14 cellular contexts compared by ENCODE assay signal in genomic region chr1:89873757-89874156, GRCh38. TPM values are rescaled to one million over a fixed set of nuclear protein-coding genes. Genes with fewer than 3 reads are reported as not detected.
DNase-seq lines count a peak whose midpoint lies in the region; ATAC-seq, FAIRE-seq and TF ChIP-seq lines count a peak whose summit lies in the region.
"Had no signal": no experiment of that assay in that cellular context is flagged by ENCODE, and none has a peak within 500 bp of the region (broad histone marks: within the 10 kb centered on the region; RNA-seq: fewer than 3 reads in every experiment).

No MANE protein-coding gene starts in this region.

- H3K9me1 ChIP-seq in K562 (ENCODE audit: control insufficient read depth, insufficient read depth, low read length): no peaks in the 10 kb centered on the region

- TF ChIP-seq CTCF in K562 (IDR thresholded peaks at IDR 0.05 in 2 of 3, conservative IDR thresholded peaks at IDR 0.05 in 1 of 3; ENCODE audit: insufficient read depth in 2 of 3, low read depth in 1 of 3, low read length in 3 of 3): no peak
- TF ChIP-seq CTCF in PC-3 (conservative IDR thresholded peaks at IDR 0.05; ENCODE audit: low read depth, low read length): no peak
- no peak for TF ChIP-seq CTCF in GM13977 (IDR thresholded peaks at IDR 0.05; ENCODE audit: extremely low read depth, insufficient read depth, missing control alignments)

- H2AFZ ChIP-seq in K562 (ENCODE audit: low read depth, low read length) (no peak overlapping the region), PC-3 (ENCODE audit: low read length) (no peak overlapping the region)

- H3K27ac ChIP-seq in K562 (ENCODE audit: extremely low read depth, low read depth, low read length) (peak overlapping the region; percentile 2; the same call in 1 of the 3 replicates), PC-3 (ENCODE audit: low read length) (no peak overlapping the region)
- H3K27ac ChIP-seq: cardiac muscle cell had no signal

- no peaks in the 10 kb centered on the region for H3F3A ChIP-seq in PC-3 (ENCODE audit: low read length, unreplicated experiment)

- in situ Hi-C loops in K562 (cut with MboI) (no loop called here), GM13977 (cut with MboI; ENCODE audit: low pct_unique_long_range_greater_than_20kb, low sequenced_read_pairs, unreplicated experiment) (no loop called here)

- BruUV-seq in K562 (replicated peaks; lab: Mats Ljungman, UMichigan) (no TSS peak), PC-3 (replicated peaks; lab: Mats Ljungman, UMichigan) (no TSS peak)

- 13% methylated on average over 3 of the region's 3 CpGs for WGBS in K562 (ENCODE audit: insufficient coverage, low coverage, missing lambda C conversion rate)

- no peaks in the 10 kb centered on the region for H3K9me2 ChIP-seq in PC-3 (replicated peaks; ENCODE audit: low read length)

- TF ChIP-seq RAD21 in K562 (CRISPR knock-in tag; conservative IDR thresholded peaks at IDR 0.05 in 1 of 2, IDR thresholded peaks at IDR 0.05 in 1 of 2): no peak

- no peaks in the 10 kb centered on the region for H4K20me1 ChIP-seq in K562 (replicated peaks; ENCODE audit: control insufficient read depth, insufficient read depth, low read length)
- H4K20me1 ChIP-seq in PC-3 (ENCODE audit: low read length): no peaks in the 10 kb centered on the region

- H3K9ac ChIP-seq in K562 (ENCODE audit: insufficient read depth in 1 of 2, low read depth in 2 of 2, low read length in 2 of 2) (no peak overlapping the region), PC-3 (ENCODE audit: low read length) (no peak overlapping the region)

- CTCF ChIA-PET in K562 (lab: Yijun Ruan, JAX; ENCODE audit: low intra/inter-chr PET ratio): no interaction called here
- CTCF ChIA-PET in PC-3 (lab: Charles Lee): no interaction called here

- TF ChIP-seq POLR2A in K562 (conservative IDR thresholded peaks at IDR 0.05): no peak

- H3K79me2 ChIP-seq in K562 (ENCODE audit: control insufficient read depth, insufficient read depth, low read length): peaks cover 71% of the 10 kb centered on the region
- peaks cover 10% of the 10 kb centered on the region; the same call in 1 of the 2 replicates for H3K79me2 ChIP-seq in PC-3 (ENCODE audit: low read length)

- intact Hi-C loops in K562 (cut with micrococcal nuclease) (loop anchor here (2.0 to 5.0 kb wide), 2 partner anchors 67 to 79 kb away; no protein-coding TSS in a partner anchor), PC-3 (cut with micrococcal nuclease) (no loop called here)

- H3K4me2 ChIP-seq in K562 (ENCODE audit: insufficient read depth, low read length) (no peak overlapping the region), PC-3 (ENCODE audit: low read length) (no peak overlapping the region)

- POLR2A ChIA-PET in K562 (lab: Yijun Ruan, JAX) (interaction anchor here (0.8 to 1.6 kb wide), 5 partner anchors 9 to 50 kb away, joined by 3 to 5 read pairs (median 4); no protein-coding TSS in a partner anchor), PC-3 (lab: Charles Lee; ENCODE audit: unreplicated experiment) (no interaction called here)

- H3K27me3 ChIP-seq in K562 (ENCODE audit: control insufficient read depth in 2 of 2, insufficient read depth in 2 of 2, low read length in 2 of 2) (no peaks in the 10 kb centered on the region), PC-3 (ENCODE audit: low read length) (no peaks in the 10 kb centered on the region)
- H3K27me3 ChIP-seq: cardiac muscle cell had no signal

- no peak for FAIRE-seq in K562 (lab: Jason Lieb, UNC)

- no peak for TF ChIP-seq EP300 in K562 (IDR thresholded peaks at IDR 0.05; ENCODE audit: low read length)

- DNase-seq in AG08396 (ENCODE audit: low spot score): peak; percentile 20
- peak; percentile 81 for DNase-seq in HCEC 1CT
- no peak for DNase-seq in K562 (ENCODE audit: extremely low read depth in 1 of 4, low spot score in 3 of 4)
- DNase-seq in iris pigment epithelial cell (ENCODE audit: low read depth): peak; percentile 63
- no peak for DNase-seq in PC-3
- DNase-seq in NCI-H524 (lab: John Stamatoyannopoulos, UW): no peak
- DNase-seq in NCI-H146 (lab: John Stamatoyannopoulos, UW): no peak
- DNase-seq in GM13977 (ENCODE audit: low spot score): no peak
- DNase-seq: activated CD8-positive, alpha-beta memory T cell treated with anti-CD3 and anti-CD28 coated beads for 24 hours; NCI-H1436; occipital lobe; SIG-M5 had no signal

- H3K4me1 ChIP-seq in K562 (replicated peaks in 1 of 2; ENCODE audit: control insufficient read depth in 2 of 2, insufficient read depth in 2 of 2, low read length in 2 of 2) (peaks cover 13 to 61% of the 10 kb centered on the region in 2 experiments), PC-3 (ENCODE audit: insufficient read depth, low read length) (no peaks in the 10 kb centered on the region)

- ATAC-seq in K562 (peak; percentile 16; the same call in 1 of the 3 replicates), PC-3 (no peak)
- ATAC-seq: HCT116 had no signal

- H3K36me3 ChIP-seq in K562 (ENCODE audit: control insufficient read depth, insufficient read depth, low read length) (peaks cover 17% of the 10 kb centered on the region), PC-3 (ENCODE audit: low read depth, low read length) (0 out of 2 replicates have a peak, but pooled peaks cover 1% of the 10 kb centered on the region)
- H3K36me3 ChIP-seq: cardiac muscle cell had no signal

- H3K9me3 ChIP-seq in K562 (replicated peaks; ENCODE audit: control insufficient read depth, insufficient read depth, low read depth, low read length): no peaks in the 10 kb centered on the region
- no peaks in the 10 kb centered on the region for H3K9me3 ChIP-seq in PC-3 (ENCODE audit: low read length)

- H3K4me3 ChIP-seq in K562 (no peak overlapping the region), PC-3 (ENCODE audit: low read length) (no peak overlapping the region)
- H3K4me3 ChIP-seq: cardiac muscle cell had no signal

TF ChIP-seq in K562, 482 proteins besides CTCF, POLR2A, EP300 and RAD21 (continues in another document):
- TF ChIP-seq KLF13 (tag; IDR thresholded peaks at IDR 0.05; ENCODE audit: borderline replicate concordance, low read depth) (no peak), FOXK2 (conservative IDR thresholded peaks at IDR 0.05 in 1 of 2, IDR thresholded peaks at IDR 0.05 in 1 of 2; ENCODE audit: low read depth in 2 of 2) (no peak), MNT (conservative IDR thresholded peaks at IDR 0.05) (peak in 1 of 2 experiments; percentile 53; a peak in 1 of 4 replicates), PBX2 (CRISPR knock-in tag; IDR thresholded peaks at IDR 0.05; ENCODE audit: low read depth) (no peak), PBX2 (tag; conservative IDR thresholded peaks at IDR 0.05; ENCODE audit: low read depth) (peak; percentile 59), LARP7 (IDR thresholded peaks at IDR 0.05) (no peak)

RNA-seq across cellular contexts. Expression of gene LRRC8D, which starts 52.9 kb away (rescaled TPM):
- total RNA-seq in K562 (2011; cell fraction: chromatin; rRNA removed; ENCODE audit: low replicate concordance): 40.8 and 79.7 TPM in 2 replicates
- total RNA-seq in K562 (2011; cell fraction: nucleolus; rRNA removed): 33.0 and 35.8 TPM in 2 replicates
- 50.9 and 57.0 TPM in 2 replicates for total RNA-seq in K562 (2011; cell fraction: nucleoplasm; rRNA removed)
- 11.4 and 12.4 TPM in 2 replicates for total RNA-seq in K562 (2014; rRNA removed)
- total RNA-seq in K562 (2014; rRNA removed; fragmentation: Illumina TruSeq; extraction: Trizol): 21.9 and 25.5 TPM in 2 replicates
- total RNA-seq in K562 (2015; rRNA removed; fragmentation: Illumina TruSeq; extraction: Trizol): 13.6 and 14.7 TPM in 2 replicates
- 22.1 and 25.0 TPM in 2 replicates for total RNA-seq in K562 (2021)
- 53.9 and 66.3 TPM in 2 replicates for polyA plus RNA-seq in K562 (2011; rRNA removed)
- polyA plus RNA-seq in K562 (2011; cell fraction: cytosol; rRNA removed): 41.0 and 55.7 TPM in 2 replicates
- 51.6 and 73.7 TPM in 2 replicates for polyA plus RNA-seq in K562 (2011; cell fraction: nucleus; rRNA removed)
- polyA plus RNA-seq in K562 (2012): 16.6 and 39.2 TPM in 2 replicates
- 24.9 and 26.1 TPM in 2 replicates for polyA plus RNA-seq in K562 (2014; fragmentation: Illumina TruSeq; extraction: Trizol)
- 1 to 10 TPM; 3.4 to 7.8 TPM for polyA plus RNA-seq in K562 (2014; fragmentation: Nextera tagmentation; extraction: Ambion mirVana)
- 14.7 and 15.9 TPM in 2 replicates for polyA plus RNA-seq in K562 (2014; rRNA removed)
- polyA minus RNA-seq in K562 (2011; rRNA and poly(A)+ RNA removed): 58.4 and 72.6 TPM in 2 replicates
- polyA minus RNA-seq in K562 (2011; cell fraction: cytosol; rRNA and poly(A)+ RNA removed): 33.1 and 35.2 TPM in 2 replicates
- polyA minus RNA-seq in K562 (2011; cell fraction: nucleus; rRNA and poly(A)+ RNA removed): 14.3 and 31.3 TPM in 2 replicates
- 19.6 and 21.8 TPM in 2 replicates for total RNA-seq in PC-3 (2014; rRNA removed)

Comparison
In these comparisons a context has a peak if more than half of its experiments do, and no peak if none do; other contexts are left out.
1. DNase-seq: peak in AG08396 (single experiment), HCEC 1CT (single experiment) and iris pigment epithelial cell (single experiment); none in K562 (0 of 4), PC-3 (single experiment), NCI-H524 (0 of 2), NCI-H146 (single experiment) and GM13977 (single experiment).